Comparison of ENCODE assay signal across 27 cellular contexts in the genomic region with DNA sequence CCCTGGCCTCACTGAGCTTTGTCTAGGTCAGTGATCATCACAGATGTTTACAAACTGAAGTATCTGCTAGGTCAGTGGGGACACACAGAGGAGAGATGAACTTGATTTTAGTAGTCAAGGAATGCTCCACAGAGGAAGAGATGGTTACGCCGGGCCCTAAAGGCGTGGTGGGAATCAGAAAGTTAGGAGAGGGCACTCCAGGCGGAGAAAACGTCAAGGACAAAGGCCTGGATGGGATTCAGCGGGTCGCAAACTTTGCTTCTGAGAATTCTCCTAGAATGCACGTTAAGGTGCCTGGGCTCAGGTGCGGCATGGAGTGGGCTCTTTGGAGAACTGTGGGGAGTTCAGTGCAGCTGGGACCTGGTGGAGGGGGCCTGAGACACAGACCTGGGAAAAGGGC.
"Had no signal": no experiment of that assay in that cellular context is flagged by ENCODE, and none has a peak within 500 bp of the region (broad histone marks: within the 10 kb centered on the region; RNA-seq: fewer than 3 reads in every experiment).

No MANE protein-coding gene starts in this region.

- H3K4me1 ChIP-seq: left lung, lower lobe of right lung, parathyroid adenoma, right lobe of liver, tibial nerve, uterus had no signal

- H3K27ac Mint-ChIP-seq: immature natural killer cell; nephron progenitor cell; stimulated activated naive B cell treated with anti-CD40 and anti-IgM and Interleukin-4, amounts not matched to agents 10 μg/mL and 1 μg/mL and 100 μg/mL, for 72 hours; type B pancreatic cell had no signal

- H3K27ac ChIP-seq: left lung, lower lobe of right lung, parathyroid adenoma, right lobe of liver, skin epidermis, stomach, thoracic aorta, tibial nerve, uterus had no signal

- H2AFZ ChIP-seq: parathyroid adenoma had no signal

- H3K27me3 Mint-ChIP-seq: naive thymus-derived CD8-positive, alpha-beta T cell; stimulated activated naive B cell treated with anti-CD40 and anti-IgM and Interleukin-4, amounts not matched to agents 10 μg/mL and 1 μg/mL and 100 μg/mL, for 72 hours; type B pancreatic cell had no signal

- H3K4me3 ChIP-seq: heart left ventricle, left lung, lower lobe of right lung, psoas muscle, right lobe of liver, skin epidermis, stomach, suprapubic skin, thoracic aorta, tibial nerve, uterus had no signal

- H3K27me3 ChIP-seq: heart left ventricle, left lung, right lobe of liver, stomach, suprapubic skin, tibial nerve, uterus had no signal

- H3K9me3 ChIP-seq: left lung, lower lobe of right lung, psoas muscle, right lobe of liver, stomach, suprapubic skin, thoracic aorta, tibial nerve, uterus had no signal

- DNase-seq: heart left ventricle; hypothalamus; immature natural killer cell; kidney; left colon; left lung; lower lobe of right lung; mammary epithelial cell; mesenchymal stem cell; naive thymus-derived CD8-positive, alpha-beta T cell; nephron progenitor cell; right lobe of liver; stimulated activated CD4-positive, alpha-beta T cell treated with anti-CD3 and anti-CD28 coated beads, Interleukin-12 subunit alpha, Interleukin-12 subunit beta, amount 100 ng/mL, for 4 hours; stimulated activated CD4-positive, alpha-beta T cell treated with anti-CD3 and anti-CD28 coated beads, Interleukin-15, amount 100 ng/mL, for 24 hours; stimulated activated CD4-positive, alpha-beta T cell treated with anti-CD3 and anti-CD28 coated beads, Interleukin-2, amount 100 ng/mL, for 24 hours; stimulated activated CD4-positive, alpha-beta T cell treated with anti-CD3 and anti-CD28 coated beads, Interleukin-4, amount 100 ng/mL, for 1 hour; stimulated activated naive B cell treated with anti-CD40 and anti-IgM and Interleukin-4, amounts not matched to agents 10 μg/mL and 1 μg/mL and 100 μg/mL, for 72 hours; stimulated activated naive CD8-positive, alpha-beta T cell treated with anti-CD3 and anti-CD28 coated beads, Interleukin-15, Interleukin-2, amounts not matched to agents 100 U/mL and 50 U/mL, for 24 hours; stomach; uterus had no signal

- H3K36me3 Mint-ChIP-seq: immature natural killer cell; naive thymus-derived CD8-positive, alpha-beta T cell; stimulated activated naive B cell treated with anti-CD40 and anti-IgM and Interleukin-4, amounts not matched to agents 10 μg/mL and 1 μg/mL and 100 μg/mL, for 72 hours; type B pancreatic cell had no signal

- H3K4me3 Mint-ChIP-seq: immature natural killer cell; naive thymus-derived CD8-positive, alpha-beta T cell; nephron progenitor cell; stimulated activated naive B cell treated with anti-CD40 and anti-IgM and Interleukin-4, amounts not matched to agents 10 μg/mL and 1 μg/mL and 100 μg/mL, for 72 hours; type B pancreatic cell had no signal

- H3K36me3 ChIP-seq: heart left ventricle, left lung, lower lobe of right lung, right lobe of liver, stomach, suprapubic skin, thoracic aorta, tibial nerve, uterus had no signal

- H3K79me2 ChIP-seq: parathyroid adenoma had no signal

- H3K4me1 Mint-ChIP-seq: immature natural killer cell; naive thymus-derived CD8-positive, alpha-beta T cell; stimulated activated naive B cell treated with anti-CD40 and anti-IgM and Interleukin-4, amounts not matched to agents 10 μg/mL and 1 μg/mL and 100 μg/mL, for 72 hours had no signal

- H3K9me3 Mint-ChIP-seq: immature natural killer cell; stimulated activated naive B cell treated with anti-CD40 and anti-IgM and Interleukin-4, amounts not matched to agents 10 μg/mL and 1 μg/mL and 100 μg/mL, for 72 hours; type B pancreatic cell had no signal
